1 cellular context compared by ENCODE assay signal in genomic region chr10:124465777-124466488, GRCh38.
A peak's percentile ranks its signal among the peaks of the same experiment; 100 is the strongest.
TF ChIP-seq lines count a peak whose summit lies in the region.

No MANE protein-coding gene starts in this region.

TF ChIP-seq in WTC11, 78 proteins besides CTCF, POLR2A, EP300 and RAD21:
- TF ChIP-seq NR1H2 (CRISPR knock-in tag; IDR thresholded peaks at IDR 0.05), result no peak
- TF ChIP-seq TEAD1 (CRISPR knock-in tag; IDR thresholded peaks at IDR 0.05), result peak; percentile 60; the same call in 1 of the 2 replicates
- no peak for TF ChIP-seq E2F1 (CRISPR knock-in tag; IDR thresholded peaks at IDR 0.05)
- no peak for TF ChIP-seq ATF3 (CRISPR knock-in tag; conservative IDR thresholded peaks at IDR 0.05)
- no peak for TF ChIP-seq NFYB (CRISPR knock-in tag; conservative IDR thresholded peaks at IDR 0.05; ENCODE audit: low read depth)
TF ChIP-seq in WTC11: peak in this region for 1.
